In the genomic region with DNA sequence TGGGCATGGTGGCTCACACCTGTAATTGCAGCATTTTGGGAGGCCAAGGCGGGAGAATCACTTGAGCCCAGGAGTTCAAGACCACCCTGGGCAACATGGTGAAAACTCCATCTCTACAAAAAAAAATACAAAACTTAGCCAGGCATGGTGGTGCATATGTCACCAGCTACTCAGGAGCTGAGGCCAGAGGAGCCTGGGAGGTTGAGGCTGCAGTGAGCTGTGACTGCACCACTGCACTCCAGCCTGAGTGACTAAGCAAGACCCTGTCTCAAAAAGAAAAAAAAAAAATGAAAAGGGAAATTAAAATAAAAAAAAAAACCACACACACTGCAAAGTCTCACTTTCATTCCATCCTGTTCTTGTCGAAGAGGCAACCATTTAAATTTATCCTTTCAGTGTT, we compare ENCODE assay signal across 15 cellular contexts.
DNase-seq lines count a peak whose midpoint lies in the region; ATAC-seq and TF ChIP-seq lines count a peak whose summit lies in the region.
"Had no signal": no experiment of that assay in that cellular context is flagged by ENCODE, and none has a peak within 500 bp of the region (broad histone marks: within the 10 kb centered on the region; RNA-seq: fewer than 3 reads in every experiment).

No MANE protein-coding gene starts in this region.

- peaks cover 1% of the 10 kb centered on the region for H3K27me3 Mint-ChIP-seq in WTC11 (ENCODE audit: low read depth)
- H3K27me3 Mint-ChIP-seq in stimulated activated naive B cell treated with anti-CD40 and anti-IgM and Interleukin-4, amounts not matched to agents 10 μg/mL and 1 μg/mL and 100 μg/mL, for 72 hours: no peaks in the 10 kb centered on the region
- no peaks in the 10 kb centered on the region for H3K27me3 Mint-ChIP-seq in GM23338 (ENCODE audit: insufficient read depth, low read depth, poor library complexity)

- H3K4me1 ChIP-seq in GM23338 (ENCODE audit: insufficient read depth): no peaks in the 10 kb centered on the region

- peak; percentile 12 for DNase-seq in NOMO-1 treated with DMSO at 0.1 percent for 48 hours (lab: John Stamatoyannopoulos, UW; ENCODE audit: unreplicated experiment)
- DNase-seq in NOMO-1 treated with dmso at 0.1 percent for 144 hours (lab: John Stamatoyannopoulos, UW; ENCODE audit: unreplicated experiment): no peak
- peak; percentile 42 for DNase-seq in KBM-7
- DNase-seq in WTC11 (ENCODE audit: low spot score): no peak
- DNase-seq in stimulated activated naive B cell treated with anti-CD40 and anti-IgM and Interleukin-4, amounts not matched to agents 10 μg/mL and 1 μg/mL and 100 μg/mL, for 72 hours: no peak
- no peak for DNase-seq in midbrain (lab: John Stamatoyannopoulos, UW)
- no peak for DNase-seq in GM23338 (ENCODE audit: low spot score)
- DNase-seq: 8988T; CD4-positive, alpha-beta memory T cell; DMS153; DMS79; GDM1; H9 had no signal

- POLR2A ChIA-PET in WTC11 (lab: Charles Lee): no interaction called here

- TF ChIP-seq CTCF in WTC11 (IDR thresholded peaks at IDR 0.05): no peak
- no peak for TF ChIP-seq CTCF in GM23338 (conservative IDR thresholded peaks at IDR 0.05; ENCODE audit: low read depth in 2 of 2)

- no peaks in the 10 kb centered on the region for H4K20me1 ChIP-seq in GM23338 (replicated peaks; ENCODE audit: insufficient read depth)
- H4K20me1 ChIP-seq: BLaER1 had no signal

- 0 out of 2 replicates have a peak, but pooled peaks cover 2% of the 10 kb centered on the region for H3K36me3 Mint-ChIP-seq in WTC11
- H3K36me3 Mint-ChIP-seq in stimulated activated naive B cell treated with anti-CD40 and anti-IgM and Interleukin-4, amounts not matched to agents 10 μg/mL and 1 μg/mL and 100 μg/mL, for 72 hours: no peaks in the 10 kb centered on the region
- H3K36me3 Mint-ChIP-seq in GM23338 (ENCODE audit: low read depth): no peaks in the 10 kb centered on the region
- H3K36me3 Mint-ChIP-seq: CD4-positive, alpha-beta memory T cell had no signal

- in situ Hi-C loops in KBM-7 (cut with MboI; ENCODE audit: low pct_unique_long_range_greater_than_20kb, low sequenced_read_pairs): no loop called here

- no peaks in the 10 kb centered on the region; the same call in 1 of the 2 replicates for H3K36me3 ChIP-seq in GM23338 (ENCODE audit: insufficient read depth)
- H3K36me3 ChIP-seq: BLaER1 had no signal

- H3K4me3 Mint-ChIP-seq in WTC11 (no peak overlapping the region), GM23338 (no peak overlapping the region)
- H3K4me3 Mint-ChIP-seq in stimulated activated naive B cell treated with anti-CD40 and anti-IgM and Interleukin-4, amounts not matched to agents 10 μg/mL and 1 μg/mL and 100 μg/mL, for 72 hours: no peak overlapping the region
- H3K4me3 Mint-ChIP-seq: CD14-positive monocyte; CD4-positive, alpha-beta memory T cell; H9 had no signal

- ATAC-seq in WTC11 (no peak), GM23338 (no peak)
- ATAC-seq in stimulated activated naive B cell treated with anti-CD40 and anti-IgM and Interleukin-4, amounts not matched to agents 10 μg/mL and 1 μg/mL and 100 μg/mL, for 72 hours (replicated peaks): peak; percentile 48 to 52

- H3K4me1 Mint-ChIP-seq in WTC11 (no peaks in the 10 kb centered on the region), GM23338 (no peaks in the 10 kb centered on the region)
- peaks cover 0 to 6% of the 10 kb centered on the region in 2 donors for H3K4me1 Mint-ChIP-seq in stimulated activated naive B cell treated with anti-CD40 and anti-IgM and Interleukin-4, amounts not matched to agents 10 μg/mL and 1 μg/mL and 100 μg/mL, for 72 hours
- H3K4me1 Mint-ChIP-seq: CD4-positive, alpha-beta memory T cell had no signal

- no peaks in the 10 kb centered on the region for H3K79me2 ChIP-seq in GM23338 (replicated peaks; ENCODE audit: insufficient read depth)

- H3F3A ChIP-seq in GM23338 (replicated peaks; ENCODE audit: low read depth): no peaks in the 10 kb centered on the region

- H3K4me3 ChIP-seq in GM23338: no peak overlapping the region
- H3K4me3 ChIP-seq: BLaER1 had no signal

- no peak overlapping the region for H3K4me2 ChIP-seq in GM23338
- H3K4me2 ChIP-seq: BLaER1 had no signal

- H3K27me3 ChIP-seq in GM23338 (ENCODE audit: insufficient read depth): no peaks in the 10 kb centered on the region
- H3K27me3 ChIP-seq: BLaER1 had no signal

- no peak overlapping the region for H3K27ac ChIP-seq in GM23338 (ENCODE audit: low read depth)
- H3K27ac ChIP-seq: BLaER1 had no signal

- H3K9me3 Mint-ChIP-seq in WTC11 (peaks cover 15% of the 10 kb centered on the region), GM23338 (peaks cover 4% of the 10 kb centered on the region; the same call in 1 of the 3 replicates)
- H3K9me3 Mint-ChIP-seq in stimulated activated naive B cell treated with anti-CD40 and anti-IgM and Interleukin-4, amounts not matched to agents 10 μg/mL and 1 μg/mL and 100 μg/mL, for 72 hours: peaks cover 0 to under 1% of the 10 kb centered on the region in 2 donors
- H3K9me3 Mint-ChIP-seq: CD4-positive, alpha-beta memory T cell had no signal

- no peak overlapping the region for H3K27ac Mint-ChIP-seq in WTC11
- peak overlapping the region; percentile 31 for H3K27ac Mint-ChIP-seq in stimulated activated naive B cell treated with anti-CD40 and anti-IgM and Interleukin-4, amounts not matched to agents 10 μg/mL and 1 μg/mL and 100 μg/mL, for 72 hours
- no peak overlapping the region for H3K27ac Mint-ChIP-seq in GM23338
- H3K27ac Mint-ChIP-seq: CD14-positive monocyte; CD4-positive, alpha-beta memory T cell; H9 had no signal

- 0 out of 2 replicates have a peak, but pooled peaks cover 6% of the 10 kb centered on the region for H3K9me2 ChIP-seq in GM23338 (ENCODE audit: insufficient read depth)

- H2AFZ ChIP-seq in GM23338: no peak overlapping the region

- CTCF ChIA-PET in WTC11 (lab: Charles Lee): no interaction called here

TF ChIP-seq in WTC11, 78 proteins besides CTCF, POLR2A, EP300 and RAD21:
- peak; percentile 2; the same call in 1 of the 2 replicates for TF ChIP-seq HMGA2 (CRISPR knock-in tag; IDR thresholded peaks at IDR 0.05)
- no peak for TF ChIP-seq NR3C1 (CRISPR knock-in tag; conservative IDR thresholded peaks at IDR 0.05; ENCODE audit: low read depth)
TF ChIP-seq in WTC11: peak in this region for 1.

TF ChIP-seq in GM23338, 12 proteins besides CTCF, POLR2A, EP300 and RAD21:
- TF ChIP-seq CREB1 (CRISPR knock-in tag; IDR thresholded peaks at IDR 0.05; ENCODE audit: low read depth) (no peak), EZH2 (IDR thresholded peaks at IDR 0.05; ENCODE audit: low read depth, unreplicated experiment) (no peak), STAT1 (IDR thresholded peaks at IDR 0.05; ENCODE audit: unreplicated experiment) (no peak), ZNF114 (CRISPR knock-in tag; IDR thresholded peaks at IDR 0.05) (no peak), POLR2AphosphoS5 (IDR thresholded peaks at IDR 0.05; ENCODE audit: low read depth) (no peak)
- TF ChIP-seq, protein P1, sequence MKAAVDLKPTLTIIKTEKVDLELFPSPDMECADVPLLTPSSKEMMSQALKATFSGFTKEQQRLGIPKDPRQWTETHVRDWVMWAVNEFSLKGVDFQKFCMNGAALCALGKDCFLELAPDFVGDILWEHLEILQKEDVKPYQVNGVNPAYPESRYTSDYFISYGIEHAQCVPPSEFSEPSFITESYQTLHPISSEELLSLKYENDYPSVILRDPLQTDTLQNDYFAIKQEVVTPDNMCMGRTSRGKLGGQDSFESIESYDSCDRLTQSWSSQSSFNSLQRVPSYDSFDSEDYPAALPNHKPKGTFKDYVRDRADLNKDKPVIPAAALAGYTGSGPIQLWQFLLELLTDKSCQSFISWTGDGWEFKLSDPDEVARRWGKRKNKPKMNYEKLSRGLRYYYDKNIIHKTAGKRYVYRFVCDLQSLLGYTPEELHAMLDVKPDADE (IDR thresholded peaks at IDR 0.05): no peak
- TF ChIP-seq, protein P2, sequence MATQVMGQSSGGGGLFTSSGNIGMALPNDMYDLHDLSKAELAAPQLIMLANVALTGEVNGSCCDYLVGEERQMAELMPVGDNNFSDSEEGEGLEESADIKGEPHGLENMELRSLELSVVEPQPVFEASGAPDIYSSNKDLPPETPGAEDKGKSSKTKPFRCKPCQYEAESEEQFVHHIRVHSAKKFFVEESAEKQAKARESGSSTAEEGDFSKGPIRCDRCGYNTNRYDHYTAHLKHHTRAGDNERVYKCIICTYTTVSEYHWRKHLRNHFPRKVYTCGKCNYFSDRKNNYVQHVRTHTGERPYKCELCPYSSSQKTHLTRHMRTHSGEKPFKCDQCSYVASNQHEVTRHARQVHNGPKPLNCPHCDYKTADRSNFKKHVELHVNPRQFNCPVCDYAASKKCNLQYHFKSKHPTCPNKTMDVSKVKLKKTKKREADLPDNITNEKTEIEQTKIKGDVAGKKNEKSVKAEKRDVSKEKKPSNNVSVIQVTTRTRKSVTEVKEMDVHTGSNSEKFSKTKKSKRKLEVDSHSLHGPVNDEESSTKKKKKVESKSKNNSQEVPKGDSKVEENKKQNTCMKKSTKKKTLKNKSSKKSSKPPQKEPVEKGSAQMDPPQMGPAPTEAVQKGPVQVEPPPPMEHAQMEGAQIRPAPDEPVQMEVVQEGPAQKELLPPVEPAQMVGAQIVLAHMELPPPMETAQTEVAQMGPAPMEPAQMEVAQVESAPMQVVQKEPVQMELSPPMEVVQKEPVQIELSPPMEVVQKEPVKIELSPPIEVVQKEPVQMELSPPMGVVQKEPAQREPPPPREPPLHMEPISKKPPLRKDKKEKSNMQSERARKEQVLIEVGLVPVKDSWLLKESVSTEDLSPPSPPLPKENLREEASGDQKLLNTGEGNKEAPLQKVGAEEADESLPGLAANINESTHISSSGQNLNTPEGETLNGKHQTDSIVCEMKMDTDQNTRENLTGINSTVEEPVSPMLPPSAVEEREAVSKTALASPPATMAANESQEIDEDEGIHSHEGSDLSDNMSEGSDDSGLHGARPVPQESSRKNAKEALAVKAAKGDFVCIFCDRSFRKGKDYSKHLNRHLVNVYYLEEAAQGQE (IDR thresholded peaks at IDR 0.05; ENCODE audit: unreplicated experiment): no peak

Comparison
In these comparisons a context has a peak if more than half of its experiments do, and no peak if none do; other contexts are left out.
1. DNase-seq: peak in NOMO-1 treated with DMSO at 0.1 percent for 48 hours (single experiment) and KBM-7 (single experiment); none in NOMO-1 treated with dmso at 0.1 percent for 144 hours (single experiment), WTC11 (single experiment), stimulated activated naive B cell treated with anti-CD40 and anti-IgM and Interleukin-4, amounts not matched to agents 10 μg/mL and 1 μg/mL and 100 μg/mL, for 72 hours (single experiment), midbrain (single experiment) and GM23338 (single experiment).
2. ATAC-seq: peak in stimulated activated naive B cell treated with anti-CD40 and anti-IgM and Interleukin-4, amounts not matched to agents 10 μg/mL and 1 μg/mL and 100 μg/mL, for 72 hours (2 of 2); none in WTC11 (single experiment) and GM23338 (single experiment).